Comparison of ENCODE assay signal across 29 cellular contexts in the genomic region with DNA sequence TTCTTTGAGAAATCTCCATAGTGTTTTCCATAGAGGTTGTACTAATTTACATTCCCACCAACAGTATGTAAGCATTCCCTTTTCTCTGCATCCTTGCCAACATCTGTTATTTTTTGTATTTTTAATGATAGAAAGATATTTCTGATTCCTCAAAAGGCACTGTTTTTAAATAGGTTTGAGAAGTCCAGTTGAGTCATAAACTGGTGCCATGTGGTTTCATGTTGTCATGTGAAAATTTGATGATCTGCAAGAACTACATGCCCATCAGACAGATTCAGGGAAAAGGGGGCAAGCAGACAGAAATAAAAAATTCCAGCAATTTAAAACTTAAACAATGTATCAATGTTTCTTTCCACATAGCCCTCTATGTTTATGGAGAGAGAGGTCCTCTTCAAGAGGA.
"Had no signal": no experiment of that assay in that cellular context is flagged by ENCODE, and none has a peak within 500 bp of the region (broad histone marks: within the 10 kb centered on the region; RNA-seq: fewer than 3 reads in every experiment).

No MANE protein-coding gene starts in this region.

- H3K4me1 ChIP-seq: parathyroid adenoma, prostate gland, right atrium auricular region, right lobe of liver, sigmoid colon, spleen, suprapubic skin, testis, transverse colon, upper lobe of right lung, vagina had no signal

- DNase-seq: naive B cell; naive thymus-derived CD8-positive, alpha-beta T cell; nephron progenitor cell; occipital lobe; ovary; retina; right lobe of liver; sigmoid colon; spleen; stimulated activated CD4-positive, alpha-beta T cell treated with anti-CD3 and anti-CD28 coated beads, Interleukin-12 subunit alpha, Interleukin-12 subunit beta, amount 100 ng/mL, for 4 hours; stimulated activated CD4-positive, alpha-beta T cell treated with anti-CD3 and anti-CD28 coated beads, Interleukin-1b, Interleukin-23, amount 100 ng/mL, for 48 hours; stimulated activated CD4-positive, alpha-beta T cell treated with anti-CD3 and anti-CD28 coated beads, Interleukin-4, amount 100 ng/mL, for 1 hour; stimulated activated CD4-positive, alpha-beta T cell treated with anti-CD3 and anti-CD28 coated beads, Interleukin-4, amount 100 ng/mL, for 4 hours; stimulated activated CD8-positive, alpha-beta memory T cell treated with anti-CD3 and anti-CD28 coated beads, Interleukin-4, amount 100 ng/mL, for 48 hours; stimulated activated naive CD4-positive, alpha-beta T cell; stimulated activated naive CD8-positive, alpha-beta T cell treated with anti-CD3 and anti-CD28 coated beads, Interleukin-15, amount 100 ng/mL, for 72 hours; stimulated activated naive CD8-positive, alpha-beta T cell treated with anti-CD3 and anti-CD28 coated beads, Interleukin-15, Interleukin-2, amounts not matched to agents 100 U/mL and 50 U/mL, for 24 hours; substantia nigra; testis; tibial artery; transverse colon; upper lobe of right lung had no signal

- H3K27ac ChIP-seq: ovary, parathyroid adenoma, prostate gland, right atrium auricular region, right lobe of liver, sigmoid colon, skin epidermis, spleen, suprapubic skin, testis, tibial artery, transverse colon, upper lobe of right lung, vagina had no signal

- H3K9me3 ChIP-seq: ovary, prostate gland, right atrium auricular region, right lobe of liver, sigmoid colon, spleen, suprapubic skin, testis, tibial artery, transverse colon, upper lobe of right lung, vagina had no signal

- H3K27me3 ChIP-seq: ovary, right atrium auricular region, right lobe of liver, sigmoid colon, spleen, suprapubic skin, testis, tibial artery, transverse colon, upper lobe of right lung, vagina had no signal

- H3K79me2 ChIP-seq: parathyroid adenoma had no signal

- H2AFZ ChIP-seq: parathyroid adenoma had no signal

- H3K4me3 ChIP-seq: ovary, prostate gland, right atrium auricular region, right lobe of liver, sigmoid colon, skin epidermis, smooth muscle cell, spleen, suprapubic skin, testis, tibial artery, transverse colon, upper lobe of right lung, vagina had no signal

- H3K9ac ChIP-seq: parathyroid adenoma had no signal

- H3K4me2 ChIP-seq: smooth muscle cell had no signal

- H3K36me3 ChIP-seq: ovary, prostate gland, right atrium auricular region, right lobe of liver, sigmoid colon, spleen, suprapubic skin, tibial artery, transverse colon, upper lobe of right lung, vagina had no signal
